15 cellular contexts compared by ENCODE assay signal in the genomic region with DNA sequence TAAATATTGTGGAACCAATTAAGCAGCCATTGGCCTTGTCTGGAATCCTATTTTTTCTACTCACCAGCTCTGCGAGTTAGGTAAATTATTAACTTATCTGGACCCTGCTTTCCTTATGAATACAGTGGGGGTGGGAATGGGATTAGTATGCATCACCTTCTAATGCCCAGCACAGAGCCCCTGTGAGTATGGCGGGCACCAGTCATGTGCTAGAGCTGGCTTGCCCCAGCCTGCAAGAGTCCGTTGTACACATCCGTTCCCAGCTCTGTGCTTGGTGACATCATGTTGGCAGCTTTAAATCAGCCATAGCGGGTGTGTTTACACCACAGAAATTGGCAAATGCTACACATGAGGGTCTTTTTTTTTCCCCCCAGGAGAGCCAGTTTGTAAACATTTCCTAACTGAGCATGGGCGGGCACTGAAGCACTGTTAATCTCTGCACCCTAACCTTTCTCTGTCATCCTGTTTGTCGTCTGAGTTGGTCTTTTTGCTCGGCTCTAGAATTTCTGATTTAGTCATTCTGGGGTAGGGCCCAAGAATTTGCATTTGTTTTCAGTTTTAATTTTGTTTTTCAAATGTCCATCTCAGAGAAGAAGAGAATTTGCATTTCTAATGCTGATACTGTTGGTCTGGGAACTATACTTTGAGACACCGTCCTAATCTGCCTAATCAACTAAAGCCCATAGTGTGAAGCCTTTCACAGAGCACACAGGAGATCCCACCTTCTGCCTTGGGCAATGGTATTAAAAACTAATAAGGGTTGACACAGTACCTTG.
A peak's percentile ranks its signal among the peaks of the same experiment; 100 is the strongest.
DNase-seq lines count a peak whose midpoint lies in the region; ATAC-seq, FAIRE-seq and TF ChIP-seq lines count a peak whose summit lies in the region.
"Had no signal": no experiment of that assay in that cellular context is flagged by ENCODE, and none has a peak within 500 bp of the region (broad histone marks: within the 10 kb centered on the region; RNA-seq: fewer than 3 reads in every experiment).

No MANE protein-coding gene starts in this region.

- ATAC-seq in HepG2 (peak; percentile 87), right lobe of liver (no peak), HG02571 (IDR thresholded peaks at IDR 0.05; ENCODE audit: unreplicated experiment) (peak; percentile 79), HG03196 (IDR thresholded peaks at IDR 0.05; ENCODE audit: unreplicated experiment) (peak; percentile 78)
- ATAC-seq: pancreas, T-cell had no signal

- H3K4me2 ChIP-seq in HepG2 (ENCODE audit: low read depth, low read length) = peak overlapping the region; percentile 66
- H3K4me2 ChIP-seq: PC-9 had no signal

- POLR2A ChIA-PET in HepG2 (lab: Yijun Ruan, JAX) = no interaction called here

- in situ Hi-C loops in HepG2 (cut with HindIII; ENCODE audit: extremely low pct_ligation_motif_present, low pct_unique_long_range_greater_than_20kb) = no loop called here

- TF ChIP-seq RAD21 in HepG2 (CRISPR knock-in tag; IDR thresholded peaks at IDR 0.05) = no peak

- no peak overlapping the region for H2AFZ ChIP-seq in HepG2 (ENCODE audit: low read length)
- H2AFZ ChIP-seq: PC-9 had no signal

- no peak overlapping the region for H3K9ac ChIP-seq in HepG2 (ENCODE audit: insufficient read depth, low read depth, low read length)

- intact Hi-C loops in HepG2 (cut with micrococcal nuclease; ENCODE audit: unreplicated experiment) = no loop called here
- intact Hi-C loops in right lobe of liver (cut with DNase I) = no loop called here
- intact Hi-C loops in left ventricle myocardium inferior (cut with micrococcal nuclease) = no loop called here

- H3K4me1 ChIP-seq in HepG2 (ENCODE audit: insufficient read depth, low read length) (peaks cover 29% of the 10 kb centered on the region), right lobe of liver (peaks cover 0 to 26% (median 2%) of the 10 kb centered on the region in 4 donors), left ventricle myocardium inferior (no peaks in the 10 kb centered on the region)
- H3K4me1 ChIP-seq: pancreas, upper lobe of left lung had no signal

- H3K79me2 ChIP-seq in HepG2 (ENCODE audit: insufficient read depth, low read length) = no peaks in the 10 kb centered on the region

- TF ChIP-seq CTCF in HepG2 (CRISPR knock-in tag; IDR thresholded peaks at IDR 0.05) = no peak
- no peak for TF ChIP-seq CTCF in right lobe of liver (IDR thresholded peaks at IDR 0.05)
- no peak for TF ChIP-seq CTCF in left ventricle myocardium inferior (IDR thresholded peaks at IDR 0.05; ENCODE audit: borderline replicate concordance)

- no peak for TF ChIP-seq EP300 in HepG2 (IDR thresholded peaks at IDR 0.05; ENCODE audit: low read depth in 2 of 2, low read length in 2 of 2)
- TF ChIP-seq EP300 in HepG2 (CRISPR knock-in tag; IDR thresholded peaks at IDR 0.05; ENCODE audit: borderline replicate concordance) = no peak

- H4K20me1 ChIP-seq in HepG2 (ENCODE audit: insufficient read depth, low read length) = no peaks in the 10 kb centered on the region

- no peaks in the 10 kb centered on the region for H3K36me3 ChIP-seq in HepG2 (replicated peaks in 1 of 2; ENCODE audit: control insufficient read depth in 1 of 2, insufficient read depth in 2 of 2, low read length in 2 of 2)
- no peaks in the 10 kb centered on the region for H3K36me3 ChIP-seq in right lobe of liver
- no peaks in the 10 kb centered on the region for H3K36me3 ChIP-seq in left ventricle myocardium inferior
- H3K36me3 ChIP-seq: pancreas, upper lobe of left lung had no signal

- DNase-seq in HepG2 (ENCODE audit: low spot score) (peak; percentile 38), right lobe of liver (no peak), NK-92 (lab: John Stamatoyannopoulos, UW; ENCODE audit: unreplicated experiment) (no peak), ureter (ENCODE audit: low spot score) (no peak), 8988T (no peak), left ventricle myocardium inferior (no peak)
- DNase-seq: activated T-cell treated with anti-CD3 and anti-CD28 coated beads, Interleukin-2, amount 50 U/mL, for 24 hours; anterior cingulate cortex; Calu3; pancreas; PC-9; T-cell; upper lobe of left lung had no signal

- TF ChIP-seq POLR2A in HepG2 (IDR thresholded peaks at IDR 0.05; ENCODE audit: insufficient read depth in 1 of 2, low read depth in 2 of 2, low read length in 2 of 2) (no peak), right lobe of liver (IDR thresholded peaks at IDR 0.05) (no peak)

- 4% methylated on average over 8 of the region's 9 CpGs for WGBS in HepG2 (ENCODE audit: low lambda C conversion rate)
- WGBS in right lobe of liver (ENCODE audit: insufficient coverage, low coverage, low lambda C conversion rate, missing lambda C conversion rate) = 47% methylated on average over 7 of the region's 9 CpGs

- CTCF ChIA-PET in HepG2 (lab: Yijun Ruan, JAX; ENCODE audit: low intra/inter-chr PET ratio, low total read pairs) = no interaction called here

- BruUV-seq in HepG2 (replicated peaks; lab: Mats Ljungman, UMichigan) = no TSS peak

- H3K9me3 ChIP-seq in HepG2 (ENCODE audit: low read length) = no peaks in the 10 kb centered on the region
- H3K9me3 ChIP-seq in right lobe of liver = no peaks in the 10 kb centered on the region
- H3K9me3 ChIP-seq in left ventricle myocardium inferior (replicated peaks) = no peaks in the 10 kb centered on the region
- H3K9me3 ChIP-seq: pancreas, upper lobe of left lung had no signal

- H3K27ac ChIP-seq in HepG2 (ENCODE audit: extremely low read length, insufficient read depth, low read length) (peak overlapping the region; percentile 19), right lobe of liver (peak overlapping the region in 1 of 3 donors; percentile 51), left ventricle myocardium inferior (replicated peaks) (no peak overlapping the region)
- H3K27ac ChIP-seq: pancreas, PC-9, upper lobe of left lung had no signal

- H3K27me3 ChIP-seq in HepG2 (ENCODE audit: control insufficient read depth in 1 of 2, insufficient read depth in 2 of 2, low read length in 2 of 2) = peaks cover 0 to 4% of the 10 kb centered on the region in 2 experiments; a peak in 1 of 5 replicates
- H3K27me3 ChIP-seq in right lobe of liver = no peaks in the 10 kb centered on the region
- peaks cover 48% of the 10 kb centered on the region for H3K27me3 ChIP-seq in left ventricle myocardium inferior (ENCODE audit: low read depth)
- H3K27me3 ChIP-seq: pancreas, upper lobe of left lung had no signal

- no peak overlapping the region for H3K4me3 ChIP-seq in HepG2 (replicated peaks in 1 of 3; ENCODE audit: insufficient read depth in 1 of 3, low read depth in 2 of 3, low read length in 3 of 3)
- no peak overlapping the region for H3K4me3 ChIP-seq in right lobe of liver
- H3K4me3 ChIP-seq in left ventricle myocardium inferior = no peak overlapping the region
- H3K4me3 ChIP-seq: pancreas, PC-9, upper lobe of left lung had no signal

- FAIRE-seq in HepG2 (lab: Jason Lieb, UNC) = no peak
- FAIRE-seq: pancreas had no signal

TF ChIP-seq in HepG2, 621 proteins besides CTCF, POLR2A, EP300 and RAD21 (continues in another document):
- TF ChIP-seq EZH2 (conservative IDR thresholded peaks at IDR 0.05; ENCODE audit: low read depth, low read length) (no peak), ZNF335 (CRISPR knock-in tag; IDR thresholded peaks at IDR 0.05) (no peak), ATM (IDR thresholded peaks at IDR 0.05; ENCODE audit: borderline replicate concordance) (no peak), FOXK1 (CRISPR knock-in tag; IDR thresholded peaks at IDR 0.05; ENCODE audit: borderline replicate concordance, low read depth) (no peak), KDM5B (CRISPR knock-in tag; IDR thresholded peaks at IDR 0.05; ENCODE audit: borderline replicate concordance) (no peak), FOXA1 (IDR thresholded peaks at IDR 0.05) (no peak), FOXA1 (CRISPR knock-in tag; IDR thresholded peaks at IDR 0.05) (0 out of 2 replicates have a peak, but pooled peaks have one; percentile 13), NFKBIZ (CRISPR knock-in tag; IDR thresholded peaks at IDR 0.05) (no peak), SYNCRIP (IDR thresholded peaks at IDR 0.05; ENCODE audit: insufficient read depth, low read depth, low read length) (no peak), ZNF12 (CRISPR knock-in tag; IDR thresholded peaks at IDR 0.05) (no peak), PHF21A (CRISPR knock-in tag; IDR thresholded peaks at IDR 0.05) (0 out of 2 replicates have a peak, but pooled peaks have one; percentile 36), ZNF251 (CRISPR knock-in tag; IDR thresholded peaks at IDR 0.05) (no peak), HNRNPK (IDR thresholded peaks at IDR 0.05; ENCODE audit: low read depth, low read length, poor library complexity, severe bottlenecking) (no peak)
- TF ChIP-seq, protein P1, sequence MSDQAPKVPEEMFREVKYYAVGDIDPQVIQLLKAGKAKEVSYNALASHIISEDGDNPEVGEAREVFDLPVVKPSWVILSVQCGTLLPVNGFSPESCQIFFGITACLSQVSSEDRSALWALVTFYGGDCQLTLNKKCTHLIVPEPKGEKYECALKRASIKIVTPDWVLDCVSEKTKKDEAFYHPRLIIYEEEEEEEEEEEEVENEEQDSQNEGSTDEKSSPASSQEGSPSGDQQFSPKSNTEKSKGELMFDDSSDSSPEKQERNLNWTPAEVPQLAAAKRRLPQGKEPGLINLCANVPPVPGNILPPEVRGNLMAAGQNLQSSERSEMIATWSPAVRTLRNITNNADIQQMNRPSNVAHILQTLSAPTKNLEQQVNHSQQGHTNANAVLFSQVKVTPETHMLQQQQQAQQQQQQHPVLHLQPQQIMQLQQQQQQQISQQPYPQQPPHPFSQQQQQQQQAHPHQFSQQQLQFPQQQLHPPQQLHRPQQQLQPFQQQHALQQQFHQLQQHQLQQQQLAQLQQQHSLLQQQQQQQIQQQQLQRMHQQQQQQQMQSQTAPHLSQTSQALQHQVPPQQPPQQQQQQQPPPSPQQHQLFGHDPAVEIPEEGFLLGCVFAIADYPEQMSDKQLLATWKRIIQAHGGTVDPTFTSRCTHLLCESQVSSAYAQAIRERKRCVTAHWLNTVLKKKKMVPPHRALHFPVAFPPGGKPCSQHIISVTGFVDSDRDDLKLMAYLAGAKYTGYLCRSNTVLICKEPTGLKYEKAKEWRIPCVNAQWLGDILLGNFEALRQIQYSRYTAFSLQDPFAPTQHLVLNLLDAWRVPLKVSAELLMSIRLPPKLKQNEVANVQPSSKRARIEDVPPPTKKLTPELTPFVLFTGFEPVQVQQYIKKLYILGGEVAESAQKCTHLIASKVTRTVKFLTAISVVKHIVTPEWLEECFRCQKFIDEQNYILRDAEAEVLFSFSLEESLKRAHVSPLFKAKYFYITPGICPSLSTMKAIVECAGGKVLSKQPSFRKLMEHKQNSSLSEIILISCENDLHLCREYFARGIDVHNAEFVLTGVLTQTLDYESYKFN (CRISPR knock-in tag; conservative IDR thresholded peaks at IDR 0.05) = 0 out of 2 replicates have a peak, but pooled peaks have one; percentile 6
- TF ChIP-seq, protein P2, sequence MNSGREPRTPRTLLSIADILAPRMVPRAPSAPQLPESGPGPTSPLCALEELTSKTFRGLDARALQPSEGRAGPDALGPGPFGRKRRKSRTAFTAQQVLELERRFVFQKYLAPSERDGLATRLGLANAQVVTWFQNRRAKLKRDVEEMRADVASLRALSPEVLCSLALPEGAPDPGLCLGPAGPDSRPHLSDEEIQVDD (CRISPR knock-in tag; IDR thresholded peaks at IDR 0.05; ENCODE audit: borderline replicate concordance) = no peak

Comparison
In these comparisons a context has a peak if more than half of its experiments do, and no peak if none do; other contexts are left out.
1. ATAC-seq: peak in HepG2 (single experiment), HG02571 (single experiment) and HG03196 (single experiment); none in right lobe of liver (0 of 4).